In genomic region chr21:45324430-45325205, GRCh38 we compare ENCODE assay signal across 1 cellular context.
TF ChIP-seq lines count a peak whose summit lies in the region.

No MANE protein-coding gene starts in this region.

TF ChIP-seq in HepG2, 621 proteins besides CTCF, POLR2A, EP300 and RAD21 (continued from another document):
- no peak for TF ChIP-seq MAFK (conservative IDR thresholded peaks at IDR 0.05 in 1 of 2, IDR thresholded peaks at IDR 0.05 in 1 of 2; ENCODE audit: low read length in 2 of 2)
- TF ChIP-seq, protein P1, sequence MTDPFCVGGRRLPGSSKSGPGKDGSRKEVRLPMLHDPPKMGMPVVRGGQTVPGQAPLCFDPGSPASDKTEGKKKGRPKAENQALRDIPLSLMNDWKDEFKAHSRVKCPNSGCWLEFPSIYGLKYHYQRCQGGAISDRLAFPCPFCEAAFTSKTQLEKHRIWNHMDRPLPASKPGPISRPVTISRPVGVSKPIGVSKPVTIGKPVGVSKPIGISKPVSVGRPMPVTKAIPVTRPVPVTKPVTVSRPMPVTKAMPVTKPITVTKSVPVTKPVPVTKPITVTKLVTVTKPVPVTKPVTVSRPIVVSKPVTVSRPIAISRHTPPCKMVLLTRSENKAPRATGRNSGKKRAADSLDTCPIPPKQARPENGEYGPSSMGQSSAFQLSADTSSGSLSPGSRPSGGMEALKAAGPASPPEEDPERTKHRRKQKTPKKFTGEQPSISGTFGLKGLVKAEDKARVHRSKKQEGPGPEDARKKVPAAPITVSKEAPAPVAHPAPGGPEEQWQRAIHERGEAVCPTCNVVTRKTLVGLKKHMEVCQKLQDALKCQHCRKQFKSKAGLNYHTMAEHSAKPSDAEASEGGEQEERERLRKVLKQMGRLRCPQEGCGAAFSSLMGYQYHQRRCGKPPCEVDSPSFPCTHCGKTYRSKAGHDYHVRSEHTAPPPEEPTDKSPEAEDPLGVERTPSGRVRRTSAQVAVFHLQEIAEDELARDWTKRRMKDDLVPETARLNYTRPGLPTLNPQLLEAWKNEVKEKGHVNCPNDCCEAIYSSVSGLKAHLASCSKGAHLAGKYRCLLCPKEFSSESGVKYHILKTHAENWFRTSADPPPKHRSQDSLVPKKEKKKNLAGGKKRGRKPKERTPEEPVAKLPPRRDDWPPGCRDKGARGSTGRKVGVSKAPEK (CRISPR knock-in tag; IDR thresholded peaks at IDR 0.05; ENCODE audit: borderline replicate concordance), result no peak
- TF ChIP-seq ZNF607 (CRISPR knock-in tag; IDR thresholded peaks at IDR 0.05; ENCODE audit: borderline replicate concordance), result no peak
- no peak for TF ChIP-seq HOXD1 (CRISPR knock-in tag; IDR thresholded peaks at IDR 0.05)
